ENCODE assay signal across 2 cellular contexts in genomic region chr3:12049675-12050074, GRCh38.
TF ChIP-seq lines count a peak whose summit lies in the region.

No MANE protein-coding gene starts in this region.

TF ChIP-seq in GM23338, 12 proteins besides CTCF, POLR2A, EP300 and RAD21:
- TF ChIP-seq NANOG (IDR thresholded peaks at IDR 0.05; ENCODE audit: borderline replicate concordance): no peak
- TF ChIP-seq ZNF331 (CRISPR knock-in tag; IDR thresholded peaks at IDR 0.05; ENCODE audit: low read depth): no peak
- peak; percentile 71 for TF ChIP-seq REST (IDR thresholded peaks at IDR 0.05; ENCODE audit: unreplicated experiment)
TF ChIP-seq in GM23338: peak in this region for 1.

TF ChIP-seq in K562, 482 proteins besides CTCF, POLR2A, EP300 and RAD21:
- TF ChIP-seq ZNF589 (CRISPR knock-in tag; IDR thresholded peaks at IDR 0.05; ENCODE audit: low read depth) (no peak), MIER1 (IDR thresholded peaks at IDR 0.05; ENCODE audit: low read depth) (peak; percentile 85), AFF1 (IDR thresholded peaks at IDR 0.05; ENCODE audit: low read depth in 1 of 2, partially characterized antibody in 2 of 2) (peak in 1 of 2 experiments; percentile 52), SMAD4 (CRISPR knock-in tag; conservative IDR thresholded peaks at IDR 0.05) (no peak), ZNF121 (CRISPR knock-in tag; conservative IDR thresholded peaks at IDR 0.05) (no peak), FOXJ2 (tag; IDR thresholded peaks at IDR 0.05) (no peak), BCL6 (CRISPR knock-in tag; IDR thresholded peaks at IDR 0.05) (no peak), EHMT2 (IDR thresholded peaks at IDR 0.05) (peak; percentile 94), REST (CRISPR knock-in tag; IDR thresholded peaks at IDR 0.05; ENCODE audit: low read depth) (peak; percentile 91)
- TF ChIP-seq, protein P1, sequence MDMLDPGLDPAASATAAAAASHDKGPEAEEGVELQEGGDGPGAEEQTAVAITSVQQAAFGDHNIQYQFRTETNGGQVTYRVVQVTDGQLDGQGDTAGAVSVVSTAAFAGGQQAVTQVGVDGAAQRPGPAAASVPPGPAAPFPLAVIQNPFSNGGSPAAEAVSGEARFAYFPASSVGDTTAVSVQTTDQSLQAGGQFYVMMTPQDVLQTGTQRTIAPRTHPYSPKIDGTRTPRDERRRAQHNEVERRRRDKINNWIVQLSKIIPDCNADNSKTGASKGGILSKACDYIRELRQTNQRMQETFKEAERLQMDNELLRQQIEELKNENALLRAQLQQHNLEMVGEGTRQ (CRISPR knock-in tag; IDR thresholded peaks at IDR 0.05): no peak
